1 cellular context compared by ENCODE assay signal in the genomic region with DNA sequence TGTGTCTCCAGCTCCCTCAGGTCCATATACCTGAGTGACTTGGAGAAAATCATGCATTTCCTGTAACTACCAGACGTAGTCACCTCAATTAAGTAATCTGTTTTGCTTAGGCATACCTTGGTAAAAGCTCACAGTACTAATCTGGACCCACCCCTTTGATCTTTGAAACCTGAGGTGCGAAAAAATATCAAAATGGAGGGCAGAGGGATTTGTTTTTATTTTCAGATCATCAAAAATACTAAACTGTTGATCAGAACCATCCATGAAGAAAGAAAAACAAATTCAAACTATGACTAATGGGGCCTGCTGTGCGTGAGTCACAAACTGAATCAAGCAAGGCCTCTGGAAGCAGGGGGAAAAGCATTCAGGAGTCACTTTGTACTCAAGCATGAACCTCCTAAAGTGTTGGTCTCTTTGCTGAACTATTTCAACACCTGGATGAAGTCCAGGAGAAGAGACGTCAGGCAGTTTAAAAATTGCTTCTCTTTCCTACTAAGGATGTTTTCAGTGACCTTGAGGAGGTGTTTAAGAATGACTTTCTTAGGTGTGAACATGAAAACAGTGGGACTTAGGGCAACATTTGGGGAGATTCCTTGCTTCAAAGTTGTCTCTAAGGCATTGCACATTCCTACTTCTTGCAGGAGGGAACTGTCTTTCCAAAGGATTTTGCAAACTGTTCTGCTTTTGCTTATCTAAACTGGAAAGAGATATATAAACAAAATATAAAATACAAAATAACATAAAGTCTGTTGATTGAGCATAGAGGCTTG.
A peak's percentile ranks its signal among the peaks of the same experiment; 100 is the strongest.
TF ChIP-seq lines count a peak whose summit lies in the region.

No MANE protein-coding gene starts in this region.

TF ChIP-seq in HEK293, 187 proteins besides CTCF, POLR2A, EP300 and RAD21 (continued from another document and continues in another):
- 0 out of 2 replicates have a peak, but pooled peaks have one; percentile 30 for TF ChIP-seq PRDM10 (tag by site-specific recombination; IDR thresholded peaks at IDR 0.05)
- no peak for TF ChIP-seq ZNF423 (tag by site-specific recombination; IDR thresholded peaks at IDR 0.05)
- no peak for TF ChIP-seq ZNF266 (tag by site-specific recombination; IDR thresholded peaks at IDR 0.05; ENCODE audit: low read depth)
- TF ChIP-seq ZNF155 (tag by site-specific recombination; IDR thresholded peaks at IDR 0.05) = no peak
- TF ChIP-seq GLI2 (tag by site-specific recombination; IDR thresholded peaks at IDR 0.05; ENCODE audit: borderline replicate concordance, low read depth) = no peak
- TF ChIP-seq KLF8 (tag by site-specific recombination; IDR thresholded peaks at IDR 0.05) = no peak; the same call in 1 of the 2 replicates
- TF ChIP-seq ZNF791 (tag by site-specific recombination; IDR thresholded peaks at IDR 0.05) = no peak
- TF ChIP-seq ZNF274 (IDR thresholded peaks at IDR 0.05; ENCODE audit: low read length) = no peak
- no peak for TF ChIP-seq ZNF274 (tag by site-specific recombination; IDR thresholded peaks at IDR 0.05; ENCODE audit: borderline replicate concordance)
- no peak for TF ChIP-seq GLIS1 (tag by site-specific recombination; IDR thresholded peaks at IDR 0.05)
- TF ChIP-seq TCF7L2 (IDR thresholded peaks at IDR 0.05; ENCODE audit: borderline replicate concordance, low read depth, low read length) = peak; percentile 67; the same call in 1 of the 2 replicates
- TF ChIP-seq WT1 (tag by site-specific recombination; IDR thresholded peaks at IDR 0.05) = peak; percentile 18; the same call in 1 of the 2 replicates
- peak; percentile 74 for TF ChIP-seq FEZF1 (tag by site-specific recombination; IDR thresholded peaks at IDR 0.05)
- no peak for TF ChIP-seq REPIN1 (tag by site-specific recombination; IDR thresholded peaks at IDR 0.05; ENCODE audit: low read depth)
- no peak for TF ChIP-seq ZNF211 (tag by site-specific recombination; IDR thresholded peaks at IDR 0.05; ENCODE audit: low read depth)
- TF ChIP-seq OSR2 (tag by site-specific recombination; IDR thresholded peaks at IDR 0.05) = peak; percentile 38; the same call in 1 of the 2 replicates
- TF ChIP-seq PRDM6 (tag by site-specific recombination; IDR thresholded peaks at IDR 0.05) = peak; percentile 43; the same call in 1 of the 2 replicates
- peak; percentile 55; the same call in 1 of the 2 replicates for TF ChIP-seq ZNF660 (tag by site-specific recombination; IDR thresholded peaks at IDR 0.05)
- no peak for TF ChIP-seq ZNF555 (tag by site-specific recombination; conservative IDR thresholded peaks at IDR 0.05)
- TF ChIP-seq ZNF37A (tag by site-specific recombination; IDR thresholded peaks at IDR 0.05) = no peak
- TF ChIP-seq, protein P1, sequence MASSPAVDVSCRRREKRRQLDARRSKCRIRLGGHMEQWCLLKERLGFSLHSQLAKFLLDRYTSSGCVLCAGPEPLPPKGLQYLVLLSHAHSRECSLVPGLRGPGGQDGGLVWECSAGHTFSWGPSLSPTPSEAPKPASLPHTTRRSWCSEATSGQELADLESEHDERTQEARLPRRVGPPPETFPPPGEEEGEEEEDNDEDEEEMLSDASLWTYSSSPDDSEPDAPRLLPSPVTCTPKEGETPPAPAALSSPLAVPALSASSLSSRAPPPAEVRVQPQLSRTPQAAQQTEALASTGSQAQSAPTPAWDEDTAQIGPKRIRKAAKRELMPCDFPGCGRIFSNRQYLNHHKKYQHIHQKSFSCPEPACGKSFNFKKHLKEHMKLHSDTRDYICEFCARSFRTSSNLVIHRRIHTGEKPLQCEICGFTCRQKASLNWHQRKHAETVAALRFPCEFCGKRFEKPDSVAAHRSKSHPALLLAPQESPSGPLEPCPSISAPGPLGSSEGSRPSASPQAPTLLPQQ (tag by site-specific recombination; IDR thresholded peaks at IDR 0.05) = 0 out of 2 replicates have a peak, but pooled peaks have one; percentile 51
- no peak for TF ChIP-seq REST (tag by site-specific recombination; IDR thresholded peaks at IDR 0.05)
- TF ChIP-seq ZBTB8A (tag by site-specific recombination; IDR thresholded peaks at IDR 0.05) = no peak
- no peak for TF ChIP-seq TRIM28 (IDR thresholded peaks at IDR 0.05; ENCODE audit: borderline replicate concordance, low read length)
- TF ChIP-seq ZNF221 (tag by site-specific recombination; IDR thresholded peaks at IDR 0.05; ENCODE audit: borderline replicate concordance) = no peak
- no peak for TF ChIP-seq YY2 (tag by site-specific recombination; IDR thresholded peaks at IDR 0.05)
- TF ChIP-seq ZNF280D (tag by site-specific recombination; IDR thresholded peaks at IDR 0.05) = no peak
- TF ChIP-seq ZNF302 (tag by site-specific recombination; IDR thresholded peaks at IDR 0.05; ENCODE audit: low read depth) = no peak
- TF ChIP-seq ZNF514 (tag by site-specific recombination; IDR thresholded peaks at IDR 0.05) = no peak
- TF ChIP-seq ZNF658 (tag by site-specific recombination; IDR thresholded peaks at IDR 0.05) = no peak
- TF ChIP-seq ZNF785 (tag by site-specific recombination; IDR thresholded peaks at IDR 0.05) = no peak
- no peak for TF ChIP-seq ZNF23 (tag by site-specific recombination; IDR thresholded peaks at IDR 0.05; ENCODE audit: borderline replicate concordance)
- TF ChIP-seq, protein P2, sequence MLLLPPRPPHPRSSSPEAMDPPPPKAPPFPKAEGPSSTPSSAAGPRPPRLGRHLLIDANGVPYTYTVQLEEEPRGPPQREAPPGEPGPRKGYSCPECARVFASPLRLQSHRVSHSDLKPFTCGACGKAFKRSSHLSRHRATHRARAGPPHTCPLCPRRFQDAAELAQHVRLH (tag by site-specific recombination; IDR thresholded peaks at IDR 0.05) = no peak
- peak; percentile 48; the same call in 1 of the 2 replicates for TF ChIP-seq ZNF843 (tag by site-specific recombination; IDR thresholded peaks at IDR 0.05)
- TF ChIP-seq ZNF449 (tag by site-specific recombination; IDR thresholded peaks at IDR 0.05) = no peak
- TF ChIP-seq, protein P3, sequence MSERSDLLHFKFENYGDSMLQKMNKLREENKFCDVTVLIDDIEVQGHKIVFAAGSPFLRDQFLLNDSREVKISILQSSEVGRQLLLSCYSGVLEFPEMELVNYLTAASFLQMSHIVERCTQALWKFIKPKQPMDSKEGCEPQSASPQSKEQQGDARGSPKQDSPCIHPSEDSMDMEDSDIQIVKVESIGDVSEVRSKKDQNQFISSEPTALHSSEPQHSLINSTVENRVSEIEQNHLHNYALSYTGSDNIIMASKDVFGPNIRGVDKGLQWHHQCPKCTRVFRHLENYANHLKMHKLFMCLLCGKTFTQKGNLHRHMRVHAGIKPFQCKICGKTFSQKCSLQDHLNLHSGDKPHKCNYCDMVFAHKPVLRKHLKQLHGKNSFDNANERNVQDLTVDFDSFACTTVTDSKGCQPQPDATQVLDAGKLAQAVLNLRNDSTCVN (tag by site-specific recombination; optimal IDR thresholded peaks at IDR 0.05) = no peak
- TF ChIP-seq, protein P4, sequence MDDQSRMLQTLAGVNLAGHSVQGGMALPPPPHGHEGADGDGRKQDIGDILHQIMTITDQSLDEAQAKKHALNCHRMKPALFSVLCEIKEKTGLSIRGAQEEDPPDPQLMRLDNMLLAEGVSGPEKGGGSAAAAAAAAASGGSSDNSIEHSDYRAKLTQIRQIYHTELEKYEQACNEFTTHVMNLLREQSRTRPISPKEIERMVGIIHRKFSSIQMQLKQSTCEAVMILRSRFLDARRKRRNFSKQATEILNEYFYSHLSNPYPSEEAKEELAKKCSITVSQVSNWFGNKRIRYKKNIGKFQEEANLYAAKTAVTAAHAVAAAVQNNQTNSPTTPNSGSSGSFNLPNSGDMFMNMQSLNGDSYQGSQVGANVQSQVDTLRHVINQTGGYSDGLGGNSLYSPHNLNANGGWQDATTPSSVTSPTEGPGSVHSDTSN (CRISPR knock-in tag; IDR thresholded peaks at IDR 0.05) = no peak
- no peak for TF ChIP-seq ZBTB20 (tag by site-specific recombination; IDR thresholded peaks at IDR 0.05)
- TF ChIP-seq ZNF701 (tag by site-specific recombination; IDR thresholded peaks at IDR 0.05) = no peak
- TF ChIP-seq ZNF792 (tag by site-specific recombination; IDR thresholded peaks at IDR 0.05) = no peak
- no peak for TF ChIP-seq GFI1B (tag by site-specific recombination; IDR thresholded peaks at IDR 0.05)
